Comparison of ENCODE assay signal across 7 cellular contexts in genomic region chr7:32638479-32639121, GRCh38.
DNase-seq lines count a peak whose midpoint lies in the region; ATAC-seq, FAIRE-seq and TF ChIP-seq lines count a peak whose summit lies in the region.
"Not testable (repeated sequence)": the region's sequence is repeated elsewhere in the genome, so short reads cannot be mapped to it uniquely, and the experiment has no call there.

No MANE protein-coding gene starts in this region.

- H3K27ac ChIP-seq in GM12878 (ENCODE audit: control insufficient read depth, insufficient read depth): not testable (repeated sequence)

- not testable (repeated sequence) for H3K4me3 ChIP-seq in GM12878

- not testable (repeated sequence) for H3K36me3 ChIP-seq in GM12878 (ENCODE audit: control insufficient read depth in 2 of 2, insufficient read depth in 2 of 2, low read length in 1 of 2)

- TF ChIP-seq CTCF in GM12878 (IDR thresholded peaks at IDR 0.05 in 2 of 3, conservative IDR thresholded peaks at IDR 0.05 in 1 of 3; ENCODE audit: control insufficient read depth in 2 of 3, extremely low read depth in 1 of 3, insufficient read depth in 1 of 3, low read depth in 3 of 3, low read length in 3 of 3): not testable (repeated sequence)

- peak; percentile 6 for FAIRE-seq in H54 (lab: Jason Lieb, UNC)
- FAIRE-seq in GM12878 (lab: Jason Lieb, UNC): not testable (repeated sequence)

- H3K27me3 ChIP-seq in GM12878 (replicated peaks in 1 of 2; ENCODE audit: control insufficient read depth in 2 of 2, insufficient read depth in 2 of 2, low read length in 1 of 2): not testable (repeated sequence)

- TF ChIP-seq EP300 in GM12878 (IDR thresholded peaks at IDR 0.05; ENCODE audit: borderline replicate concordance in 1 of 2, control insufficient read depth in 1 of 2, low read depth in 2 of 2, low read length in 2 of 2): not testable (repeated sequence)

- ATAC-seq in GM18508 (IDR thresholded peaks at IDR 0.05; ENCODE audit: insufficient read depth, unreplicated experiment) (peak; percentile 89), GM19438 (IDR thresholded peaks at IDR 0.05; ENCODE audit: low read depth, unreplicated experiment) (peak; percentile 88), HG03064 (IDR thresholded peaks at IDR 0.05; ENCODE audit: low read depth, unreplicated experiment) (peak; percentile 98), HG03558 (IDR thresholded peaks at IDR 0.05; ENCODE audit: extremely low read depth, unreplicated experiment) (peak; percentile 90), GM12878 (peak; percentile 93)

- peak overlapping the region; percentile 71 for H3K4me2 ChIP-seq in GM12878 (ENCODE audit: control insufficient read depth, insufficient read depth)

- H4K20me1 ChIP-seq in GM12878 (ENCODE audit: control insufficient read depth, insufficient read depth): not testable (repeated sequence)

- in situ Hi-C loops in GM12878 (cut with MboI): not testable (repeated sequence)

- RAD21 ChIA-PET in GM12878 (lab: Charles Lee; ENCODE audit: unreplicated experiment): not testable (repeated sequence)

- not testable (repeated sequence) for H3K79me2 ChIP-seq in GM12878 (ENCODE audit: control insufficient read depth, insufficient read depth, low read length)

- not testable (repeated sequence) for H3K4me1 ChIP-seq in GM12878 (ENCODE audit: control insufficient read depth, insufficient read depth, low read length)

- H2AFZ ChIP-seq in GM12878 (ENCODE audit: control insufficient read depth, low read depth, low read length): not testable (repeated sequence)

- not testable (repeated sequence) for TF ChIP-seq POLR2A in H54 (IDR thresholded peaks at IDR 0.05; ENCODE audit: low read depth, low read length); GM12878 (IDR thresholded peaks at IDR 0.05; ENCODE audit: low read depth, low read length)

- not testable (repeated sequence) for TF ChIP-seq RAD21 in GM12878 (IDR thresholded peaks at IDR 0.05; ENCODE audit: insufficient read depth, low read depth, low read length)

- CTCF ChIA-PET in GM12878 (lab: Yijun Ruan, JAX): not testable (repeated sequence)

- SMC1A ChIA-PET in GM12878 (lab: Charles Lee; ENCODE audit: uncharacterized antibody, unreplicated experiment): interaction anchor here (0.7 to 1.4 kb wide), 2 partner anchors 21 to 207 kb away, joined by 3 read pairs; no protein-coding TSS in a partner anchor

- intact Hi-C loops in GM12878 (cut with micrococcal nuclease; ENCODE audit: unreplicated experiment): not testable (repeated sequence)

- H3K9ac ChIP-seq in GM12878 (ENCODE audit: control insufficient read depth, insufficient read depth, low read length): not testable (repeated sequence)

- not testable (repeated sequence) for H3K9me3 ChIP-seq in GM12878 (replicated peaks; ENCODE audit: control insufficient read depth, insufficient read depth, low read length)

- POLR2A ChIA-PET in GM12878 (lab: Charles Lee): not testable (repeated sequence)

- not testable (repeated sequence) for DNase-seq in H54 (ENCODE audit: insufficient read length, low spot score)
- DNase-seq in OCI-M1 (lab: John Stamatoyannopoulos, UW) (peak; percentile 74), GM12878 (ENCODE audit: low read depth, low spot score) (peak; percentile 32)

- BruUV-seq in GM12878 (replicated peaks; lab: Mats Ljungman, UMichigan): not testable (repeated sequence)

- WGBS in GM12878 (ENCODE audit: insufficient coverage, insufficient replicate concordance, low lambda C conversion rate, missing lambda C conversion rate): 6% methylated on average over 1 of the region's 1 CpG

TF ChIP-seq in GM12878, 131 proteins besides CTCF, POLR2A, EP300 and RAD21:
- TF ChIP-seq NFIC (IDR thresholded peaks at IDR 0.05; ENCODE audit: low read depth, low read length) (0 out of 2 replicates have a peak, but pooled peaks have one; percentile 29), SPI1 (IDR thresholded peaks at IDR 0.05; ENCODE audit: borderline replicate concordance, insufficient read depth, low read depth, low read length) (peak; percentile 37; the same call in 1 of the 2 replicates), MEF2A (IDR thresholded peaks at IDR 0.05; ENCODE audit: insufficient read depth, low read depth, low read length) (0 out of 2 replicates have a peak, but pooled peaks have one; percentile 21), RUNX3 (IDR thresholded peaks at IDR 0.05; ENCODE audit: low read length) (peak; percentile 34; the same call in 1 of the 2 replicates), EED (IDR thresholded peaks at IDR 0.05; ENCODE audit: low read depth) (0 out of 2 replicates have a peak, but pooled peaks have one; percentile 19), ETV6 (conservative IDR thresholded peaks at IDR 0.05 in 1 of 2, IDR thresholded peaks at IDR 0.05 in 1 of 2; ENCODE audit: borderline replicate concordance in 1 of 2, low read depth in 1 of 2) (peak in 1 of 2 experiments; percentile 51; a peak in 1 of 4 replicates)
